8 cellular contexts compared by ENCODE assay signal in the genomic region with DNA sequence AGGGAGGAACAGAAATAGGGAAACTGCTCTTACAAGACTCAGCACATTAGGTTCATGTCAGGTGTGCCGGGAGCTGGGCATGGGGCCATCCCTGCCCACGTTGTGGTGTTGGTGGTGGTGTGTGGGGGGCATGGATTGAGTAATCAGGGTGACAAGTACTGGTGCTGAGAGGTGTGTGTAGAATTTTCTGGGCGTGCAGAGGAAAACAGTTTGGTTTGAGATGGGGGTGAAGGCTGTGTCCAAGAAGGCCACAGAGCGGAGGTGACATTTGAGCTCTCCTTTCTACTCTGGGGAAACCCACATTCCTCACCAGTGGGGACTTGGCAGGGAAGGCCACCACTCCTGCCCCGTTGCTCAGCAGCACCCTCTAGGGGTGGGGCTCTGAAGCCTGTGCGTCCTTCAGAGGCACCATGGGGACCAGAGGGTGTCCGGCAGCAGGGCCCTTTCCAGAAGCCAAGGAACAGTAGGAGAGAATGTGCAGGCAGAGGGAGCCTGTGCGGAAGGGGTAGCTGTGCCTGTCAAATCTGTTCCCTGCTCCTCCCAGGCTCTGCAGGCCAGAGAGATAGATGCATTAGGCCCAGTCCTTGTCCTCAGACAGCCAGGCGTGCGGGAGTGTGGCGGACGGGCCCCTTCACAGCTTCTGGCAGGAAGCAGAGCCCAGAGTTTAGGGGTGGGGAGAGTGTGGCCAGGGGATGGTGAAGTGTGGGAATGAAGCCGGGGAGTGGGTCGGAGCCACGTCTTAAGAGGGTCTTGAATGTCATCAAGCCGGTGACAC. TPM values are rescaled to one million over a fixed set of nuclear protein-coding genes. Genes with fewer than 3 reads are reported as not detected.
DNase-seq lines count a peak whose midpoint lies in the region; ATAC-seq, FAIRE-seq and TF ChIP-seq lines count a peak whose summit lies in the region.

No MANE protein-coding gene starts in this region.

- peaks cover 54% of the 10 kb centered on the region for H3K4me1 Mint-ChIP-seq in activated CD8-positive, alpha-beta T cell treated with anti-CD3 and anti-CD28 coated beads, Interleukin-2, amount 10 ng/mL, durations not matched to agents 7 days and 5 days (ENCODE audit: low read depth)

- no peak for DNase-seq in activated CD4-positive, CD25-positive, alpha-beta regulatory T cell (lab: John Stamatoyannopoulos, UW)
- DNase-seq in activated CD8-positive, alpha-beta T cell treated with anti-CD3 and anti-CD28 coated beads, Interleukin-2, amount 10 ng/mL, durations not matched to agents 7 days and 5 days, result no peak
- DNase-seq in kidney, result peak; percentile 75
- no peak for DNase-seq in thoracic aorta (ENCODE audit: low spot score)
- no peak for DNase-seq in coronary artery (ENCODE audit: low spot score)
- no peak for DNase-seq in activated gamma-delta T cell treated with Interleukin-2 at 50 U/mL for 16 hours
- DNase-seq in occipital lobe (lab: John Stamatoyannopoulos, UW), result no peak

- H3K4me3 Mint-ChIP-seq in activated CD8-positive, alpha-beta T cell treated with anti-CD3 and anti-CD28 coated beads, Interleukin-2, amount 10 ng/mL, durations not matched to agents 7 days and 5 days, result no peak overlapping the region

- POLR2A ChIA-PET in activated CD8-positive, alpha-beta T cell treated with anti-CD3 and anti-CD28 coated beads, Interleukin-2, amount 10 ng/mL, durations not matched to agents 7 days and 5 days (lab: Charles Lee), result interaction anchor here (1.7 kb wide), 1 partner anchor 10 kb away, joined by 6 read pairs; no protein-coding TSS in a partner anchor

- no peaks in the 10 kb centered on the region for H3K36me3 ChIP-seq in kidney (ENCODE audit: control insufficient read depth in 1 of 2, insufficient read depth in 2 of 2, low read length in 2 of 2)
- no peaks in the 10 kb centered on the region for H3K36me3 ChIP-seq in thoracic aorta

- TF ChIP-seq CTCF in kidney (IDR thresholded peaks at IDR 0.05; ENCODE audit: borderline replicate concordance, extremely low read depth, insufficient read depth) (peak; percentile 40), thoracic aorta (IDR thresholded peaks at IDR 0.05) (peak; percentile 15), coronary artery (IDR thresholded peaks at IDR 0.05) (no peak)

- H3K9me3 ChIP-seq in kidney (ENCODE audit: control insufficient read depth in 1 of 2, low read length in 2 of 2) (no peaks in the 10 kb centered on the region), thoracic aorta (no peaks in the 10 kb centered on the region)

- H3K4me3 ChIP-seq in kidney (ENCODE audit: low read length in 2 of 2), result peak overlapping the region in 1 of 2 donors; percentile 37
- H3K4me3 ChIP-seq in thoracic aorta, result no peak overlapping the region
- H3K4me3 ChIP-seq in coronary artery, result no peak overlapping the region

- H3K4me1 ChIP-seq in kidney (ENCODE audit: control insufficient read depth in 1 of 2, insufficient read depth in 1 of 2, low read depth in 1 of 2, low read length in 2 of 2), result peaks cover 56 to 61% of the 10 kb centered on the region in 2 donors
- H3K4me1 ChIP-seq in thoracic aorta (ENCODE audit: control insufficient read depth in 1 of 2, low read depth in 2 of 2), result no peaks in the 10 kb centered on the region

- CTCF ChIA-PET in activated CD8-positive, alpha-beta T cell treated with anti-CD3 and anti-CD28 coated beads, Interleukin-2, amount 10 ng/mL, durations not matched to agents 7 days and 5 days (lab: Charles Lee), result interaction anchor here (1.1 to 2.5 kb wide), 5 partner anchors 10 to 143 kb away, joined by 3 to 11 read pairs (median 6); no protein-coding TSS in a partner anchor

- H3K27ac ChIP-seq in kidney (ENCODE audit: low read depth in 2 of 2, low read length in 2 of 2) (peak overlapping the region; percentile 80 to 84), thoracic aorta (no peak overlapping the region), coronary artery (peak overlapping the region in 1 of 2 donors; percentile 78)

- H3K27ac Mint-ChIP-seq in activated CD8-positive, alpha-beta T cell treated with anti-CD3 and anti-CD28 coated beads, Interleukin-2, amount 10 ng/mL, durations not matched to agents 7 days and 5 days, result peak overlapping the region; percentile 16

- intact Hi-C loops in kidney (cut with DNase I), result no loop called here

- H3K9ac ChIP-seq in kidney (ENCODE audit: low read length in 2 of 2), result peak overlapping the region; percentile 4 to 34

- no peaks in the 10 kb centered on the region for H3K27me3 ChIP-seq in thoracic aorta (replicated peaks; ENCODE audit: insufficient read depth)

- no peaks in the 10 kb centered on the region for H3K9me3 Mint-ChIP-seq in activated CD8-positive, alpha-beta T cell treated with anti-CD3 and anti-CD28 coated beads, Interleukin-2, amount 10 ng/mL, durations not matched to agents 7 days and 5 days (ENCODE audit: insufficient read depth)

- H3K36me3 Mint-ChIP-seq in activated CD8-positive, alpha-beta T cell treated with anti-CD3 and anti-CD28 coated beads, Interleukin-2, amount 10 ng/mL, durations not matched to agents 7 days and 5 days (ENCODE audit: low read depth), result peaks cover 10% of the 10 kb centered on the region

- peak; percentile 35 to 51 for ATAC-seq in activated CD4-positive, CD25-positive, alpha-beta regulatory T cell treated with anti-CD3 and anti-CD28 coated beads, Interleukin-2, amount 50 U/mL, for 24 hours
- peak; percentile 24 for ATAC-seq in activated CD8-positive, alpha-beta T cell treated with anti-CD3 and anti-CD28 coated beads, Interleukin-2, amount 10 ng/mL, durations not matched to agents 7 days and 5 days
- ATAC-seq in thoracic aorta (ENCODE audit: insufficient number of reproducible peaks, low FRiP score, low read depth), result no peak

- no peaks in the 10 kb centered on the region for H3K27me3 Mint-ChIP-seq in activated CD8-positive, alpha-beta T cell treated with anti-CD3 and anti-CD28 coated beads, Interleukin-2, amount 10 ng/mL, durations not matched to agents 7 days and 5 days (ENCODE audit: low read depth)

- FAIRE-seq in kidney (lab: Jason Lieb, UNC), result no peak

RNA-seq across cellular contexts. Expression of a gene that starts 48.7 kb away (rescaled TPM):
- total RNA-seq in activated CD8-positive, alpha-beta T cell treated with anti-CD3 and anti-CD28 coated beads, Interleukin-2, amount 10 ng/mL, durations not matched to agents 7 days and 5 days, result 10 to 100 TPM; 48.9 to 51.4 TPM
- total RNA-seq in kidney (92.8 TPM), thoracic aorta (10 to 100 TPM; 72.6 to 96.2 TPM), occipital lobe (18.4 TPM)
- 9.5 TPM for polyA plus RNA-seq in kidney (ENCODE audit: insufficient read depth, low read depth, low replicate concordance)

Comparison
In these comparisons a context has a peak if more than half of its experiments do, and no peak if none do; other contexts are left out.
1. H3K27ac ChIP-seq: peak in kidney (2 of 2); none in thoracic aorta (0 of 2).